14 cellular contexts compared by ENCODE assay signal in the genomic region with DNA sequence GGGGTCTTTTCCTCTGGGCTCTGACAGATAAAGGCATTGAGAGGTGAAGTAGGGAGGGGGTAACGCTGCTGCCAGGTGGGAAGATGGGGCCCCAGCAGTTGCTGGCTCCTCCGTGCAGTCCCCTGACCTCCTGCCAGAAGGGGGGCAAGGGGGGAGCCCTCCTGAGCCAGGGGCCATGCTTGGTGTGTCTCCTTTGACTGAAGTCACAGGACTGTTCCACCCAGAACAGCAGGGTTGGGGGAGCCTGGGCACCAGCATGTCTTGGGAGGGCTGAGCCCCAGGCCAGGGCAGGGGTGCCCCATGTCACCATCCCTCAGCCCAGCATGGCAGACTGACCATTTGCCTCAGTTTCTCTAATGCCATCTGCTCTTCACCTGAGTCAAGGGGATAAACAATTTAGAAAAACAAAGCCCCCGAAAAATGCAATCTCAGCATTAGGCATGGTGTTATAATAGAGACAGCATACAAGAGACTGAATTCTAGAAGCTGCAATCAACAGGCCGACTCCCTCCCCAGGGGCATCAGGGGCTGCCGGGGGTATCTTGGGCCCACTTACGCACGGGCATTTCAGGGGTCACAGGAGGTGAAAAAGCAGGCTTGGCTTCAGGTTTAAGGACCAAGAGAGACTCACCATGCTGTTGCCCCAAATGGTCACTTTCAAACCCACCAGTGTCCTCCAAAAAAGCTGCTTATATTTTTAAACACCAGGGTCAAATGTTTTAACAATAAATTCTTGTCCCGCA.
"Had no signal": no experiment of that assay in that cellular context is flagged by ENCODE, and none has a peak within 500 bp of the region (broad histone marks: within the 10 kb centered on the region; RNA-seq: fewer than 3 reads in every experiment).

No MANE protein-coding gene starts in this region.

- H3K4me3 Mint-ChIP-seq: activated CD4-positive, alpha-beta T cell treated with anti-CD3 and anti-CD28 coated beads, Interleukin-2, amount 10 ng/mL, durations not matched to agents 7 days and 5 days; activated naive CD4-positive, alpha-beta T cell treated with anti-CD3 and anti-CD28 coated beads for 36 hours; naive thymus-derived CD4-positive, alpha-beta T cell had no signal

- H3K4me1 Mint-ChIP-seq: activated CD4-positive, alpha-beta T cell treated with anti-CD3 and anti-CD28 coated beads, Interleukin-2, amount 10 ng/mL, durations not matched to agents 7 days and 5 days had no signal

- ATAC-seq: left lung, mucosa of descending colon, sciatic nerve had no signal

- H3K36me3 Mint-ChIP-seq: naive thymus-derived CD4-positive, alpha-beta T cell had no signal

- H3K27ac Mint-ChIP-seq: activated CD4-positive, alpha-beta T cell treated with anti-CD3 and anti-CD28 coated beads, Interleukin-2, amount 10 ng/mL, durations not matched to agents 7 days and 5 days; activated naive CD4-positive, alpha-beta T cell treated with anti-CD3 and anti-CD28 coated beads for 36 hours; activated T-helper 2 cell treated with anti-CD3 and anti-CD28 coated beads, Interferon-gamma antibody, Interleukin-2, Interleukin-4, amounts not matched to agents 10 μg/mL and 5 μg/mL and 100 μg/mL, durations not matched to agents 14 hours and 24 hours and 36 hours; naive thymus-derived CD4-positive, alpha-beta T cell had no signal

- H3K9me3 Mint-ChIP-seq: activated CD4-positive, alpha-beta T cell treated with anti-CD3 and anti-CD28 coated beads, Interleukin-2, amount 10 ng/mL, durations not matched to agents 7 days and 5 days; activated naive CD4-positive, alpha-beta T cell treated with anti-CD3 and anti-CD28 coated beads for 36 hours; activated T-helper 2 cell treated with anti-CD3 and anti-CD28 coated beads, Interferon-gamma antibody, Interleukin-2, Interleukin-4, amounts not matched to agents 10 μg/mL and 5 μg/mL and 100 μg/mL, durations not matched to agents 14 hours and 24 hours and 36 hours; naive thymus-derived CD4-positive, alpha-beta T cell had no signal

- DNase-seq: activated CD4-positive, alpha-beta T cell treated with anti-CD3 and anti-CD28 coated beads, Interleukin-2, amount 10 ng/mL, durations not matched to agents 7 days and 5 days; activated naive CD4-positive, alpha-beta T cell treated with anti-CD3 and anti-CD28 coated beads for 36 hours; activated T-cell treated with anti-CD3 and anti-CD28 coated beads, Interleukin-2, amount 50 U/mL, for 1 hour; esophagus squamous epithelium; left lung; mucosa of descending colon; naive thymus-derived CD4-positive, alpha-beta T cell; spleen; stimulated activated CD4-positive, alpha-beta T cell treated with anti-CD3 and anti-CD28 coated beads, Interleukin-1b, Interleukin-23, amount 100 ng/mL, for 48 hours; stomach; SW 1271; thyroid gland had no signal
